8 cellular contexts compared by ENCODE assay signal in genomic region chr11:7986768-7987559, GRCh38. TPM values are rescaled to one million over a fixed set of nuclear protein-coding genes. Genes with fewer than 3 reads are reported as not detected.
DNase-seq lines count a peak whose midpoint lies in the region; ATAC-seq and TF ChIP-seq lines count a peak whose summit lies in the region.

EIF3F (plus strand) TSS chr11:7987337; CDS start chr11:7987353, 16 bp downstream.

- TF ChIP-seq CTCF in Peyer's patch (IDR thresholded peaks at IDR 0.05) (peak; percentile 77 to 97 (median 88)), esophagus muscularis mucosa (IDR thresholded peaks at IDR 0.05) (peak; percentile 78 to 92 (median 89))

- WGBS in esophagus muscularis mucosa = 1% methylated on average over 31 of the region's 47 CpGs

- DNase-seq in DMS79 treated with DMSO at 0.1 percent for 48 hours (lab: John Stamatoyannopoulos, UW) (peak; percentile 99), Peyer's patch (peak; percentile 88 to 95 (median 93)), esophagus muscularis mucosa (ENCODE audit: extremely low spot score) (peak; percentile 99)
- DNase-seq in activated T-cell treated with anti-CD3 and anti-CD28 coated beads, Interleukin-2, amount 50 U/mL, for 48 hours = peak; percentile 87 to 90
- DNase-seq in stimulated activated CD8-positive, alpha-beta memory T cell treated with anti-CD3 and anti-CD28 coated beads, Interleukin-7, amount 100 ng/mL, for 4 hours (ENCODE audit: low read depth in 2 of 2) = peak; percentile 76 to 89

- H3K4me1 ChIP-seq in Peyer's patch = peaks cover 0 to 22% (median 8%) of the 10 kb centered on the region in 4 donors
- peaks cover 24 to 48% (median 37%) of the 10 kb centered on the region in 4 donors for H3K4me1 ChIP-seq in esophagus muscularis mucosa
- H3K4me1 ChIP-seq in muscle layer of duodenum (ENCODE audit: control insufficient read depth in 1 of 2, insufficient read depth in 2 of 2, low read length in 2 of 2) = peaks cover 17 to 27% of the 10 kb centered on the region in 2 donors

- no peak for TF ChIP-seq EP300 in esophagus muscularis mucosa (IDR thresholded peaks at IDR 0.05)

- peaks cover 34% of the 10 kb centered on the region for H3K36me3 ChIP-seq in KOPT-K1 (ENCODE audit: insufficient read depth, low read length)
- peaks cover 0 to 13% (median 0%) of the 10 kb centered on the region in 3 donors for H3K36me3 ChIP-seq in Peyer's patch
- peaks cover 3 to 20% (median 12%) of the 10 kb centered on the region in 4 donors for H3K36me3 ChIP-seq in esophagus muscularis mucosa
- peaks cover 6 to 21% of the 10 kb centered on the region in 2 donors for H3K36me3 ChIP-seq in muscle layer of duodenum (ENCODE audit: control insufficient read depth in 1 of 2, insufficient read depth in 2 of 2, low read length in 2 of 2)

- H3K27me3 ChIP-seq in Peyer's patch (no peaks in the 10 kb centered on the region), esophagus muscularis mucosa (no peaks in the 10 kb centered on the region), muscle layer of duodenum (ENCODE audit: low read depth, low read length) (no peaks in the 10 kb centered on the region)

- TF ChIP-seq POLR2A in Peyer's patch (IDR thresholded peaks at IDR 0.05) (peak in 1 of 2 donors; percentile 34), esophagus muscularis mucosa (IDR thresholded peaks at IDR 0.05; ENCODE audit: low read depth) (no peak)

- peak; percentile 92 for ATAC-seq in GM21786 (IDR thresholded peaks at IDR 0.05; ENCODE audit: unreplicated experiment)

- H3K27ac ChIP-seq in KOPT-K1 (ENCODE audit: low read depth, low read length, poor library complexity, severe bottlenecking) = peak within 1 kb of the TSS; percentile 53
- peak within 1 kb of the TSS; percentile 64 to 78 (median 76) for H3K27ac ChIP-seq in Peyer's patch
- peak within 1 kb of the TSS; percentile 72 to 86 (median 82) for H3K27ac ChIP-seq in esophagus muscularis mucosa (replicated peaks in 1 of 4)
- H3K27ac ChIP-seq in muscle layer of duodenum (ENCODE audit: low read length) = peak within 1 kb of the TSS; percentile 80

- intact Hi-C loops in esophagus muscularis mucosa (cut with DNase I) = loop anchor here (2.0 kb wide), 1 partner anchor 94 kb away; no protein-coding TSS in a partner anchor

- H3K4me3 ChIP-seq in Peyer's patch = peak within 1 kb of the TSS; percentile 77 to 92 (median 91)
- H3K4me3 ChIP-seq in esophagus muscularis mucosa = peak within 1 kb of the TSS; percentile 78 to 91 (median 82)
- H3K4me3 ChIP-seq in muscle layer of duodenum (ENCODE audit: low read depth in 1 of 2, low read length in 2 of 2) = peak within 1 kb of the TSS; percentile 98

- H3K9me3 ChIP-seq in KOPT-K1 (ENCODE audit: insufficient read depth, low read length, poor library complexity, severe bottlenecking) = no peaks in the 10 kb centered on the region
- no peaks in the 10 kb centered on the region for H3K9me3 ChIP-seq in Peyer's patch
- no peaks in the 10 kb centered on the region for H3K9me3 ChIP-seq in esophagus muscularis mucosa
- no peaks in the 10 kb centered on the region for H3K9me3 ChIP-seq in muscle layer of duodenum (ENCODE audit: control insufficient read depth in 1 of 2, low read length in 2 of 2)

RNA-seq across cellular contexts. Expression of gene EIF3F, which starts in this region (rescaled TPM):
- total RNA-seq in Peyer's patch (100 to 1,000 TPM; 132 to 345 (median 190) TPM), esophagus muscularis mucosa (100 to 1,000 TPM; 181 to 447 (median 313) TPM)

Comparison
In these comparisons a context has a peak if more than half of its experiments do, and no peak if none do; other contexts are left out.
1. Peak in every context shown above with its lines: DNase-seq, ATAC-seq, H3K4me3 ChIP-seq and H3K27ac ChIP-seq.